In genomic region chr13:114112231-114112825, GRCh38 we compare ENCODE assay signal across 9 cellular contexts. TPM values are rescaled to one million over a fixed set of nuclear protein-coding genes. Genes with fewer than 3 reads are reported as not detected.
DNase-seq lines count a peak whose midpoint lies in the region; ATAC-seq and TF ChIP-seq lines count a peak whose summit lies in the region.
"Had no signal": no experiment of that assay in that cellular context is flagged by ENCODE, and none has a peak within 500 bp of the region (broad histone marks: within the 10 kb centered on the region; RNA-seq: fewer than 3 reads in every experiment).

No MANE protein-coding gene starts in this region.

- CTCF ChIA-PET in HEK293 (lab: Yijun Ruan, JAX), result interaction anchor here (0.5 kb wide), 1 partner anchor 48 kb away, joined by 3 read pairs; no protein-coding TSS in a partner anchor

- H3K4me1 ChIP-seq in HEK293 (ENCODE audit: control insufficient read depth, insufficient read depth, low read length), result no peaks in the 10 kb centered on the region

- intact Hi-C loops in left ventricle myocardium superior (cut with micrococcal nuclease), result no loop called here

- no peak for TF ChIP-seq CTCF in HEK293 (tag by site-specific recombination; IDR thresholded peaks at IDR 0.05)

- H3K4me3 Mint-ChIP-seq in T-helper 17 cell, result peak overlapping the region; percentile 52
- H3K4me3 Mint-ChIP-seq: memory B cell had no signal

- ATAC-seq in T-helper 17 cell, result no peak
- no peak for ATAC-seq in left ventricle myocardium superior
- no peak for ATAC-seq in HG03378 (IDR thresholded peaks at IDR 0.05; ENCODE audit: unreplicated experiment)
- ATAC-seq in GM18870 (IDR thresholded peaks at IDR 0.05; ENCODE audit: unreplicated experiment), result no peak
- ATAC-seq in HG02763 (IDR thresholded peaks at IDR 0.05; ENCODE audit: unreplicated experiment), result no peak

- POLR2A ChIA-PET in HEK293 (lab: Yijun Ruan, JAX), result interaction anchor here (1.2 kb wide), 1 partner anchor 14 kb away, joined by 5 read pairs; no protein-coding TSS in a partner anchor

- H3K9me3 ChIP-seq in HEK293 (ENCODE audit: control insufficient read depth, insufficient read depth, low read depth, low read length) (no peaks in the 10 kb centered on the region), T-helper 17 cell (ENCODE audit: control insufficient read depth, low read length, poor library complexity, severe bottlenecking) (no peaks in the 10 kb centered on the region)

- no peak overlapping the region for H3K4me3 ChIP-seq in HEK293 (ENCODE audit: low read depth, low read length)

- DNase-seq in T-helper 17 cell (peak in 1 of 3 donors; percentile 4), left ventricle myocardium superior (peak; percentile 25), retina (peak; percentile 63)
- DNase-seq: SHP77 treated with DMSO at 0.1 percent for 48 hours had no signal

- no peaks in the 10 kb centered on the region for H3K27me3 Mint-ChIP-seq in T-helper 17 cell
- H3K27me3 Mint-ChIP-seq: memory B cell had no signal

- no peak overlapping the region for H3K27ac ChIP-seq in HEK293 (ENCODE audit: extremely low read depth, low read depth, low read length)

- peaks cover 46% of the 10 kb centered on the region for H3K4me1 Mint-ChIP-seq in T-helper 17 cell

- H3K27ac Mint-ChIP-seq in T-helper 17 cell, result peak overlapping the region; percentile 95

- H3K36me3 Mint-ChIP-seq in T-helper 17 cell (ENCODE audit: low read depth), result peaks cover 8% of the 10 kb centered on the region

- no peaks in the 10 kb centered on the region for H3K36me3 ChIP-seq in HEK293 (ENCODE audit: control insufficient read depth in 2 of 2, insufficient read depth in 1 of 2, low read length in 2 of 2)

TF ChIP-seq in HEK293, 187 proteins besides CTCF, POLR2A, EP300 and RAD21:
- TF ChIP-seq ZIC2 (tag by site-specific recombination; IDR thresholded peaks at IDR 0.05) (peak; percentile 11; the same call in 1 of the 2 replicates), INSM2 (tag by site-specific recombination; IDR thresholded peaks at IDR 0.05) (no peak)

RNA-seq across cellular contexts. Expression of gene RASA3, which starts 20.1 kb away (rescaled TPM):
- total RNA-seq in T-helper 17 cell (100 to 1,000 TPM; 204 to 215 TPM), left ventricle myocardium superior (12.3 TPM)

Comparison
In these comparisons a context has a peak if more than half of its experiments do, and no peak if none do; other contexts are left out.
1. RNA of gene RASA3, which starts 20.1 kb away (total RNA-seq): 204 to 215 TPM in T-helper 17 cell; 12.3 TPM in left ventricle myocardium superior (single experiment); every median in the first group is over 10 times any median in the second.